Comparison of ENCODE assay signal across 13 cellular contexts in the genomic region with DNA sequence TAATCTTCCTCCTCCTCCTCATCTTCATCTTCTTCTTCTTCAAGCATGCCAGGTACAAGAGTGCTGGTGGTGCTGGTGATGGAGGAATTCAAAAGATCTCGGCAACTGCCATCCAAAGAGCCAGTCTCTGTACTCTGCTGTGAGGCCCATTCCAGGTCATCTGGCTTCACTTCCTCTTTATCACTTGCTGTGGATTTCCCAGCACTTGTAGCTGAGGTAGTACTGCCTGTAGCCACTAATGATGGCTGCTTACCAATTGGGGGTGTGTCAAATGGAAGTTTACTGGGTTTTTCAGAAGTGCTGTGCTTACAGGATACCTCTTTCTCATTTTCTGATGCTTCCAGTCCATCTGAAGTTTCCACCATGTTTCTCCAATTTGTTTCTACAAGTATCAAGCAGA. TPM values are rescaled to one million over a fixed set of nuclear protein-coding genes. Genes with fewer than 3 reads are reported as not detected.
DNase-seq lines count a peak whose midpoint lies in the region; ATAC-seq, FAIRE-seq and TF ChIP-seq lines count a peak whose summit lies in the region.
"Had no signal": no experiment of that assay in that cellular context is flagged by ENCODE, and none has a peak within 500 bp of the region (broad histone marks: within the 10 kb centered on the region; RNA-seq: fewer than 3 reads in every experiment).

No MANE protein-coding gene starts in this region.

- H3K9me2 ChIP-seq in Karpas-422 (replicated peaks; ENCODE audit: insufficient read depth, low read length) (no peaks in the 10 kb centered on the region), GM23338 (ENCODE audit: insufficient read depth) (no peaks in the 10 kb centered on the region)

- H3K36me3 ChIP-seq in Karpas-422 (ENCODE audit: insufficient read depth, low read length) (0 out of 2 replicates have a peak, but pooled peaks cover 10% of the 10 kb centered on the region), GM23338 (ENCODE audit: insufficient read depth) (peaks cover 18% of the 10 kb centered on the region)

- H3K27me3 Mint-ChIP-seq in GM23338 (ENCODE audit: insufficient read depth, low read depth, poor library complexity), result no peaks in the 10 kb centered on the region

- no peaks in the 10 kb centered on the region for H3K4me1 Mint-ChIP-seq in GM23338

- no peak for TF ChIP-seq CTCF in GM23338 (conservative IDR thresholded peaks at IDR 0.05; ENCODE audit: low read depth in 2 of 2)

- H4K20me1 ChIP-seq in Karpas-422 (ENCODE audit: insufficient read depth, low read depth, low read length), result no peaks in the 10 kb centered on the region
- H4K20me1 ChIP-seq in GM23338 (replicated peaks; ENCODE audit: insufficient read depth), result no peaks in the 10 kb centered on the region

- H3K27me3 ChIP-seq in Karpas-422 (ENCODE audit: low read length) (no peaks in the 10 kb centered on the region), GM23338 (ENCODE audit: insufficient read depth) (no peaks in the 10 kb centered on the region)
- H3K27me3 ChIP-seq: upper lobe of left lung had no signal

- H3K4me2 ChIP-seq in Karpas-422 (ENCODE audit: low read depth, low read length, poor library complexity, severe bottlenecking) (no peak overlapping the region), GM23338 (no peak overlapping the region)

- no peak overlapping the region for H3K27ac Mint-ChIP-seq in GM23338

- no peaks in the 10 kb centered on the region for H3F3A ChIP-seq in GM23338 (replicated peaks; ENCODE audit: low read depth)

- H3K4me3 ChIP-seq in Karpas-422 (ENCODE audit: low read length) (no peak overlapping the region), GM23338 (no peak overlapping the region)
- H3K4me3 ChIP-seq: GM23248, upper lobe of left lung had no signal

- H3K4me1 ChIP-seq in Karpas-422 (ENCODE audit: low read length) (no peaks in the 10 kb centered on the region), GM23338 (ENCODE audit: insufficient read depth) (no peaks in the 10 kb centered on the region)
- H3K4me1 ChIP-seq: upper lobe of left lung had no signal

- H3K4me3 Mint-ChIP-seq in GM23338, result no peak overlapping the region

- H3K27ac ChIP-seq in Karpas-422 (ENCODE audit: low read length) (no peak overlapping the region), GM23338 (ENCODE audit: low read depth) (no peak overlapping the region)
- H3K27ac ChIP-seq: GM23248, upper lobe of left lung had no signal

- H2AFZ ChIP-seq in Karpas-422 (ENCODE audit: low read length), result no peak overlapping the region
- H2AFZ ChIP-seq in GM23338, result no peak overlapping the region
- H2AFZ ChIP-seq: GM23248 had no signal

- intact Hi-C loops in left ventricle myocardium superior (cut with micrococcal nuclease), result no loop called here

- H3K79me2 ChIP-seq in Karpas-422 (ENCODE audit: low read length), result no peaks in the 10 kb centered on the region
- no peaks in the 10 kb centered on the region for H3K79me2 ChIP-seq in GM23338 (replicated peaks; ENCODE audit: insufficient read depth)

- no peaks in the 10 kb centered on the region for H3K9me3 Mint-ChIP-seq in GM23338

- peak; percentile 87 for ATAC-seq in GM18861 (IDR thresholded peaks at IDR 0.05; ENCODE audit: unreplicated experiment)
- peak; percentile 95 for ATAC-seq in HG02642 (IDR thresholded peaks at IDR 0.05; ENCODE audit: poor library complexity, unreplicated experiment)
- peak; percentile 94 for ATAC-seq in left ventricle myocardium superior
- ATAC-seq in GM23338, result no peak

- H3K9me3 ChIP-seq in Karpas-422 (ENCODE audit: low read length), result no peaks in the 10 kb centered on the region
- H3K9me3 ChIP-seq: upper lobe of left lung had no signal

- H3K36me3 Mint-ChIP-seq in GM23338 (ENCODE audit: low read depth), result peaks cover 23% of the 10 kb centered on the region

- peak; percentile 63 for DNase-seq in Karpas-422
- no peak for DNase-seq in left ventricle myocardium superior
- no peak for DNase-seq in HTR-8/SVneo (ENCODE audit: insufficient read length, low spot score)
- DNase-seq in NCI-H1092 treated with DMSO at 0.1 percent for 48 hours (lab: John Stamatoyannopoulos, UW), result no peak
- DNase-seq in SHP77 (lab: John Stamatoyannopoulos, UW), result no peak
- DNase-seq in GM23338 (ENCODE audit: low spot score), result no peak
- DNase-seq: glutamatergic neuron; GM23248; NCI-H1092; stimulated activated CD4-positive, alpha-beta T cell treated with anti-CD3 and anti-CD28 coated beads, Interleukin-1b, Interleukin-23, amount 100 ng/mL, for 48 hours had no signal

- no peak for FAIRE-seq in HTR-8/SVneo (lab: Jason Lieb, UNC)

- H3K9ac ChIP-seq in Karpas-422 (ENCODE audit: low read length), result no peak overlapping the region
- H3K9ac ChIP-seq: GM23248 had no signal

TF ChIP-seq in GM23338, 12 proteins besides CTCF, POLR2A, EP300 and RAD21 (continues in another document):
- TF ChIP-seq POLR2AphosphoS5 (IDR thresholded peaks at IDR 0.05; ENCODE audit: low read depth) (no peak), ETS1 (IDR thresholded peaks at IDR 0.05) (no peak), JUNB (IDR thresholded peaks at IDR 0.05; ENCODE audit: unreplicated experiment) (no peak), CREB1 (CRISPR knock-in tag; IDR thresholded peaks at IDR 0.05; ENCODE audit: low read depth) (no peak), ZNF114 (CRISPR knock-in tag; IDR thresholded peaks at IDR 0.05) (no peak), EZH2phosphoT487 (IDR thresholded peaks at IDR 0.05; ENCODE audit: unreplicated experiment) (no peak), EZH2 (IDR thresholded peaks at IDR 0.05; ENCODE audit: low read depth, unreplicated experiment) (no peak), NANOG (IDR thresholded peaks at IDR 0.05; ENCODE audit: borderline replicate concordance) (no peak)
- TF ChIP-seq, protein P1, sequence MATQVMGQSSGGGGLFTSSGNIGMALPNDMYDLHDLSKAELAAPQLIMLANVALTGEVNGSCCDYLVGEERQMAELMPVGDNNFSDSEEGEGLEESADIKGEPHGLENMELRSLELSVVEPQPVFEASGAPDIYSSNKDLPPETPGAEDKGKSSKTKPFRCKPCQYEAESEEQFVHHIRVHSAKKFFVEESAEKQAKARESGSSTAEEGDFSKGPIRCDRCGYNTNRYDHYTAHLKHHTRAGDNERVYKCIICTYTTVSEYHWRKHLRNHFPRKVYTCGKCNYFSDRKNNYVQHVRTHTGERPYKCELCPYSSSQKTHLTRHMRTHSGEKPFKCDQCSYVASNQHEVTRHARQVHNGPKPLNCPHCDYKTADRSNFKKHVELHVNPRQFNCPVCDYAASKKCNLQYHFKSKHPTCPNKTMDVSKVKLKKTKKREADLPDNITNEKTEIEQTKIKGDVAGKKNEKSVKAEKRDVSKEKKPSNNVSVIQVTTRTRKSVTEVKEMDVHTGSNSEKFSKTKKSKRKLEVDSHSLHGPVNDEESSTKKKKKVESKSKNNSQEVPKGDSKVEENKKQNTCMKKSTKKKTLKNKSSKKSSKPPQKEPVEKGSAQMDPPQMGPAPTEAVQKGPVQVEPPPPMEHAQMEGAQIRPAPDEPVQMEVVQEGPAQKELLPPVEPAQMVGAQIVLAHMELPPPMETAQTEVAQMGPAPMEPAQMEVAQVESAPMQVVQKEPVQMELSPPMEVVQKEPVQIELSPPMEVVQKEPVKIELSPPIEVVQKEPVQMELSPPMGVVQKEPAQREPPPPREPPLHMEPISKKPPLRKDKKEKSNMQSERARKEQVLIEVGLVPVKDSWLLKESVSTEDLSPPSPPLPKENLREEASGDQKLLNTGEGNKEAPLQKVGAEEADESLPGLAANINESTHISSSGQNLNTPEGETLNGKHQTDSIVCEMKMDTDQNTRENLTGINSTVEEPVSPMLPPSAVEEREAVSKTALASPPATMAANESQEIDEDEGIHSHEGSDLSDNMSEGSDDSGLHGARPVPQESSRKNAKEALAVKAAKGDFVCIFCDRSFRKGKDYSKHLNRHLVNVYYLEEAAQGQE (IDR thresholded peaks at IDR 0.05; ENCODE audit: unreplicated experiment), result no peak

RNA-seq across cellular contexts. Expression of gene SHC4, which starts 28.8 kb away (rescaled TPM):
- 0.22 TPM in 1 of 2 replicates, not detected in the other for total RNA-seq in Karpas-422 (2014; rRNA removed; shearing (Covaris generic); ENCODE audit: low replicate concordance)
- total RNA-seq in left ventricle myocardium superior, result 2.4 TPM
- 0.21 and 0.31 TPM in 2 replicates for total RNA-seq in GM23338 (2014; rRNA removed; shearing (Covaris generic))
- polyA plus RNA-seq in GM23338 (2016; fragmentation: Nextera tagmentation; extraction: Ambion mirVana), result 0.32 and 0.38 TPM in 2 replicates

RNA-seq across cellular contexts. Expression of gene SECISBP2L, which starts 53.7 kb away (rescaled TPM):
- 16.3 and 28.7 TPM in 2 replicates for total RNA-seq in Karpas-422 (2014; rRNA removed; shearing (Covaris generic); ENCODE audit: low replicate concordance)
- total RNA-seq in left ventricle myocardium superior, result 42.7 TPM
- 18.6 and 18.9 TPM in 2 replicates for total RNA-seq in GM23338 (2014; rRNA removed; shearing (Covaris generic))
- polyA plus RNA-seq in GM23338 (2016; fragmentation: Nextera tagmentation; extraction: Ambion mirVana), result 20.2 and 28.3 TPM in 2 replicates
